Comparison of ENCODE assay signal across 11 cellular contexts in the genomic region with DNA sequence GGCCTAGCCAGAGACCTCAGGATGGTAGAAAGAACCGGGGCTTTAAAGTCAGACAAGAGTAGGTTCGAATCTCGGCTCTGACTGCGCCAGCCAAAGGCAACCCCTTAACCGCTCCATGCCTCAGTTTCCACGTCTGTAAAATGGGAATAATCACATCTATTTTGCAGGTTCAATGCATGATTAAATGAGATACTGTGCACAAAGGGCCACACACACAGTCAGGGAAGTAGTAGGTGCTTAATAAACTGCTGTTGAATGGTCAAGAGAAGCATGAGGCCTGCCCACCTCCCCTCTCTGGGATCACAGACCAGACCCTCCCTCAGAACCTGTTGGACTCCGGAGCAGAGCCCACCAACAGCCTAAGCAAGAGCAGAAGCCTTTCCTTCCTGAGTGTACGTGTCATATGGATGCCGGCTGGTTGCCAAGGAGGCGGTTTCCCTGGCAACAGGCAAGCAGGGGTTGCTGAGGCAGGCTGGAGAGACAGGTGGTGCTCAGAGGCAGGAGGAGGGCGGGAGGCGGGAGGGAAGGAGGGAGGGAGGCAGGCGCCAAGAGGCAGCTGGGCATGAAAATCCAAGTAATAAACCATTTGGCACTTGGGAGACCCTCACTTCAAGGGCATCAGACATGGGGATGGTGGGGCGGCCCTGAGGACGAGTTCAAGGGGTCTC. TPM values are rescaled to one million over a fixed set of nuclear protein-coding genes. Genes with fewer than 3 reads are reported as not detected.
A peak's percentile ranks its signal among the peaks of the same experiment; 100 is the strongest.
DNase-seq lines count a peak whose midpoint lies in the region; ATAC-seq, FAIRE-seq and TF ChIP-seq lines count a peak whose summit lies in the region.
"Had no signal": no experiment of that assay in that cellular context is flagged by ENCODE, and none has a peak within 500 bp of the region (broad histone marks: within the 10 kb centered on the region; RNA-seq: fewer than 3 reads in every experiment).

No MANE protein-coding gene starts in this region.

- no peak for TF ChIP-seq CTCF in K562 (IDR thresholded peaks at IDR 0.05 in 2 of 3, conservative IDR thresholded peaks at IDR 0.05 in 1 of 3; ENCODE audit: insufficient read depth in 2 of 3, low read depth in 1 of 3, low read length in 3 of 3)

- no peak for TF ChIP-seq POLR2A in K562 (conservative IDR thresholded peaks at IDR 0.05)

- intact Hi-C loops in K562 (cut with micrococcal nuclease) (no loop called here), posterior cingulate gyrus (cut with DNase I) (no loop called here)

- peaks cover 0 to 6% of the 10 kb centered on the region in 2 experiments; a peak in 2 of 5 replicates for H3K4me1 ChIP-seq in K562 (replicated peaks in 1 of 2; ENCODE audit: control insufficient read depth in 2 of 2, insufficient read depth in 2 of 2, low read length in 2 of 2)

- H3K4me3 ChIP-seq in K562: no peak overlapping the region
- H3K4me3 ChIP-seq: skin epidermis had no signal

- POLR2A ChIA-PET in K562 (lab: Yijun Ruan, JAX): interaction anchor here (0.6 kb wide), 2 partner anchors 181 to 236 kb away, joined by 3 read pairs; no protein-coding TSS in a partner anchor

- DNase-seq in HT1080 (ENCODE audit: low read depth) (peak; percentile 31), NCI-H2196 (lab: John Stamatoyannopoulos, UW; ENCODE audit: unreplicated experiment) (peak; percentile 94), K562 (ENCODE audit: extremely low read depth in 1 of 4, low spot score in 3 of 4) (peak in 3 of 4 experiments; percentile 22 to 30 (median 23)), posterior cingulate gyrus (peak in 9 of 10 donors; percentile 47 to 97 (median 84)), KG1 (lab: John Stamatoyannopoulos, UW) (no peak), GM19240 (ENCODE audit: insufficient read length, low spot score) (no peak)
- DNase-seq: activated T-cell treated with anti-CD3 and anti-CD28 coated beads, Interleukin-2, amount 50 U/mL, for 48 hours; KBM-7; T-helper 2 cell had no signal

- no TSS peak for BruUV-seq in K562 (replicated peaks; lab: Mats Ljungman, UMichigan)

- no peak overlapping the region for H3K4me2 ChIP-seq in K562 (ENCODE audit: insufficient read depth, low read length)

- CTCF ChIA-PET in K562 (lab: Yijun Ruan, JAX; ENCODE audit: low intra/inter-chr PET ratio): no interaction called here

- H4K20me1 ChIP-seq in K562 (replicated peaks; ENCODE audit: control insufficient read depth, insufficient read depth, low read length): no peaks in the 10 kb centered on the region

- no peaks in the 10 kb centered on the region for H3K36me3 ChIP-seq in K562 (ENCODE audit: control insufficient read depth, insufficient read depth, low read length)

- no peak overlapping the region for H2AFZ ChIP-seq in K562 (ENCODE audit: low read depth, low read length)

- FAIRE-seq in K562 (lab: Jason Lieb, UNC): no peak

- ATAC-seq in K562: 0 out of 3 replicates have a peak, but pooled peaks have one; percentile 28
- no peak for ATAC-seq in HG02885 (IDR thresholded peaks at IDR 0.05; ENCODE audit: poor library complexity, unreplicated experiment)

- H3K27ac ChIP-seq in K562 (ENCODE audit: extremely low read depth, low read depth, low read length): no peak overlapping the region

- no peak for TF ChIP-seq RAD21 in K562 (CRISPR knock-in tag; conservative IDR thresholded peaks at IDR 0.05 in 1 of 2, IDR thresholded peaks at IDR 0.05 in 1 of 2)

- in situ Hi-C loops in K562 (cut with MboI): no loop called here

- H3K9me3 ChIP-seq in K562 (replicated peaks; ENCODE audit: control insufficient read depth, insufficient read depth, low read depth, low read length): no peaks in the 10 kb centered on the region

- H3K27me3 ChIP-seq in K562 (ENCODE audit: control insufficient read depth in 2 of 2, insufficient read depth in 2 of 2, low read length in 2 of 2): peaks cover 0 to 4% of the 10 kb centered on the region in 2 experiments; a peak in 2 of 5 replicates

- H3K79me2 ChIP-seq in K562 (ENCODE audit: control insufficient read depth, insufficient read depth, low read length): no peaks in the 10 kb centered on the region

- no peak overlapping the region for H3K9ac ChIP-seq in K562 (ENCODE audit: insufficient read depth in 1 of 2, low read depth in 2 of 2, low read length in 2 of 2)

- H3K9me1 ChIP-seq in K562 (ENCODE audit: control insufficient read depth, insufficient read depth, low read length): no peaks in the 10 kb centered on the region

- under 1% methylated on average over 8 of the region's 15 CpGs for WGBS in K562 (ENCODE audit: insufficient coverage, low coverage, missing lambda C conversion rate)

- TF ChIP-seq EP300 in K562 (IDR thresholded peaks at IDR 0.05; ENCODE audit: low read length): no peak

TF ChIP-seq in K562, 482 proteins besides CTCF, POLR2A, EP300 and RAD21:
- TF ChIP-seq ZC3H11A (IDR thresholded peaks at IDR 0.05; ENCODE audit: low read depth, low read length) (no peak), NR2C2 (CRISPR knock-in tag; IDR thresholded peaks at IDR 0.05) (no peak), NR2C2 (tag; IDR thresholded peaks at IDR 0.05) (no peak), PRPF4 (IDR thresholded peaks at IDR 0.05; ENCODE audit: insufficient read depth, low read depth, low read length, poor library complexity, severe bottlenecking) (no peak), RFX1 (IDR thresholded peaks at IDR 0.05) (peak; percentile 85), MYNN (IDR thresholded peaks at IDR 0.05) (peak; percentile 80; the same call in 1 of the 2 replicates), MYNN (CRISPR knock-in tag; IDR thresholded peaks at IDR 0.05) (no peak), BCOR (IDR thresholded peaks at IDR 0.05) (0 out of 2 replicates have a peak, but pooled peaks have one; percentile 39), RHOXF2B (CRISPR knock-in tag; conservative IDR thresholded peaks at IDR 0.05) (no peak), KDM1A (IDR thresholded peaks at IDR 0.05) (0 out of 4 replicates have a peak, but pooled peaks have one; percentile 26), DIDO1 (tag; IDR thresholded peaks at IDR 0.05; ENCODE audit: low read depth) (no peak), MXI1 (IDR thresholded peaks at IDR 0.05; ENCODE audit: low read depth, low read length) (0 out of 2 replicates have a peak, but pooled peaks have one; percentile 26), RBM14 (IDR thresholded peaks at IDR 0.05; ENCODE audit: borderline replicate concordance, insufficient read depth, low read depth, low read length) (no peak), TCF7 (IDR thresholded peaks at IDR 0.05; ENCODE audit: borderline replicate concordance) (no peak), CSDE1 (IDR thresholded peaks at IDR 0.05) (peak in 1 of 2 experiments; percentile 55; a peak in 1 of 4 replicates)

RNA-seq across cellular contexts. Expression of a gene that starts 43.9 kb away (rescaled TPM):
- not detected in 2 replicates for total RNA-seq in HT1080 (2014; rRNA removed; shearing (Covaris generic))
- not detected in 2 replicates for polyA plus RNA-seq in HT1080 (2015; cell fraction: cytosol; rRNA removed)
- polyA plus RNA-seq in HT1080 (2015; cell fraction: nucleus; rRNA removed): 0.05 TPM in 1 of 2 replicates, not detected in the other
- not detected in 2 replicates for total RNA-seq in K562 (2011; cell fraction: chromatin; rRNA removed; ENCODE audit: low replicate concordance)
- not detected in 2 replicates for total RNA-seq in K562 (2011; cell fraction: nucleolus; rRNA removed)
- not detected in 2 replicates for total RNA-seq in K562 (2011; cell fraction: nucleoplasm; rRNA removed)
- total RNA-seq in K562 (2014; rRNA removed): 0.08 TPM in 1 of 2 replicates, not detected in the other
- total RNA-seq in K562 (2014; rRNA removed; fragmentation: Illumina TruSeq; extraction: Trizol): not detected in 2 replicates
- total RNA-seq in K562 (2015; rRNA removed; fragmentation: Illumina TruSeq; extraction: Trizol): 0.04 TPM in 2 replicates
- total RNA-seq in K562 (2021): 0.02 and 0.18 TPM in 2 replicates
- polyA plus RNA-seq in K562 (2011; rRNA removed): 0.01 TPM in 1 of 2 replicates, not detected in the other
- polyA plus RNA-seq in K562 (2011; cell fraction: cytosol; rRNA removed): 0.03 TPM in 1 of 2 replicates, not detected in the other
- 0.03 TPM in 1 of 2 replicates, not detected in the other for polyA plus RNA-seq in K562 (2011; cell fraction: nucleus; rRNA removed)
- polyA plus RNA-seq in K562 (2012): 0.08 and 0.21 TPM in 2 replicates
- 0.03 and 0.04 TPM in 2 replicates for polyA plus RNA-seq in K562 (2014; fragmentation: Illumina TruSeq; extraction: Trizol)
- not detected for polyA plus RNA-seq in K562 (2014; fragmentation: Nextera tagmentation; extraction: Ambion mirVana)
- not detected in 2 replicates for polyA plus RNA-seq in K562 (2014; rRNA removed)
- polyA minus RNA-seq in K562 (2011; rRNA and poly(A)+ RNA removed): not detected in 2 replicates
- polyA minus RNA-seq in K562 (2011; cell fraction: cytosol; rRNA and poly(A)+ RNA removed): not detected in 2 replicates
- polyA minus RNA-seq in K562 (2011; cell fraction: nucleus; rRNA and poly(A)+ RNA removed): not detected in 2 replicates

Comparison
In these comparisons a context has a peak if more than half of its experiments do, and no peak if none do; other contexts are left out.
1. DNase-seq: peak in HT1080 (single experiment), NCI-H2196 (single experiment), K562 (3 of 4) and posterior cingulate gyrus (9 of 10); none in KG1 (single experiment) and GM19240 (single experiment).